Comparison of ENCODE assay signal across 8 cellular contexts in the genomic region with DNA sequence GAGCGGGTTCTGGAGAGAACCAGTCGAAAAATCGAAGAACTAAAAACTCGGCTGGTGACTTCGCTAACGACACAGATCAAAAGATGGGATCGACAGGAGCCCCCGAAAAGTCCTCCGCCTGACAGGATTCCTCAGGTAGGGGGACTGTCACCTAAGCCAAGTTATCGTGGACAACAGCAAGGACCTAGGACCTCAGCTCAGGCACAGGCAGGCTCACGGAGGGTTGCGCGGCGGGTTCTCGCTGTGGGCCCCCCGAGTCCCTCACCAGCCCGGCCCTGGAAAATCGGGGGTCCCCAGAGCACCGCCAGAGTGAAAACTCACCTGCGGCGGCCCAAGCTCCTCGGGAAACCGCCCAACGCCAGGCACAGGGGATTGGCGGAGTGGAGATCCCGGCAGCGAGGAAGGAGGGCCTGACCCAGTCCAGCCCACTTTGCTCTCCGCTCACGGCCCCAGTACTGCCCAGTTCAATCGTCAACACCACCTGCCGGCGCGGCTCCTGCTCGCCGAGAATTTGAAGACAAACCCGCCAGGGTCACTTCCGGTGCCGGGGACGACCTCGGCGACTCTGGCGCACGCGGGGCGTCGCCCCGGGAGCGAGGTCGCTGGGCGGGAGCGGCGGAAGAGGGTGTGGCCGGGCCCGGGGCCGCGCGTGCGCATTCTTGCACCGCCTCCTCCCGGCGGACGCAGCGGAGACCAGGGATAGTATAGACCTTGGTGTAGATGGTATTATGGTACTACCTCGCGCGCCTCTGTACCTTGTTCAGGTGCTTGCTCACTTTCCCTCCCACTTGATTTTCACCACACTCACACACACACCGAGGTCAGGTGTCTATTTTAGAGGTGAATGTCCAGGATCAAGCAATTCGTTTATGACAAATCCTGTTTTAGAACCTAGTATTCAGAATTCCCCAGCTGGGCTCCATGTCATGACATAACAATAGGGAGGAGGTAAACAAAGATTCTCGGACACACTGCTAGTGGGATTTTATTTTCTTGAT. TPM values are rescaled to one million over a fixed set of nuclear protein-coding genes. Genes with fewer than 3 reads are reported as not detected.
DNase-seq lines count a peak whose midpoint lies in the region; ATAC-seq and TF ChIP-seq lines count a peak whose summit lies in the region.

A gene (minus strand): TSS at position 567 of the 998 bp plus-strand sequence. CDS start 10,167 bp downstream, outside the sequence.

- WGBS in psoas muscle, 3 donors, result 0 to 1% (median 1%) methylated on average over 56 to 69 of the region's 69 CpGs
- under 1% methylated on average over 69 of the region's 69 CpGs for WGBS in urinary bladder

- H3K4me3 ChIP-seq in right atrium auricular region (peak within 1 kb of the TSS; percentile 92 to 94), psoas muscle (peak within 1 kb of the TSS; percentile 83), urinary bladder (ENCODE audit: low read depth, low read length) (peak within 1 kb of the TSS; percentile 90)

- DNase-seq in NCI-H1694 treated with DMSO at 0.1 percent for 48 hours (lab: John Stamatoyannopoulos, UW) (peak; percentile 75), T-helper 2 cell (peak; percentile 72 to 92 (median 82)), anterior cingulate cortex (lab: John Stamatoyannopoulos, UW) (peak in 57 of 58 donors; percentile 26 to 89 (median 78)), right atrium auricular region (ENCODE audit: low spot score) (peak; percentile 83), psoas muscle (peak; percentile 89 to 94)

- H3K27ac ChIP-seq in right atrium auricular region (peak within 1 kb of the TSS; percentile 86 to 88), psoas muscle (peak within 1 kb of the TSS; percentile 92), urinary bladder (ENCODE audit: low read depth) (peak within 1 kb of the TSS; percentile 65)

- no peaks in the 10 kb centered on the region for H3K9me3 ChIP-seq in right atrium auricular region
- no peaks in the 10 kb centered on the region for H3K9me3 ChIP-seq in psoas muscle

- H3K27me3 ChIP-seq in right atrium auricular region, result no peaks in the 10 kb centered on the region
- H3K27me3 ChIP-seq in psoas muscle (ENCODE audit: insufficient read depth in 3 of 3, low read length in 2 of 3), result no peaks in the 10 kb centered on the region

- H3K36me3 ChIP-seq in right atrium auricular region (no peaks in the 10 kb centered on the region), psoas muscle (ENCODE audit: insufficient read depth in 1 of 2, low read depth in 1 of 2) (no peaks in the 10 kb centered on the region), urinary bladder (ENCODE audit: insufficient read depth) (no peaks in the 10 kb centered on the region)

- ATAC-seq in GM18502 (IDR thresholded peaks at IDR 0.05; ENCODE audit: poor library complexity, unreplicated experiment) (peak; percentile 91), HG02938 (IDR thresholded peaks at IDR 0.05; ENCODE audit: unreplicated experiment) (peak; percentile 78), psoas muscle (peak; percentile 96 to 97 (median 96))

- peak in 1 of 2 donors; percentile 41 for TF ChIP-seq CTCF in right atrium auricular region (IDR thresholded peaks at IDR 0.05)
- TF ChIP-seq CTCF in psoas muscle (IDR thresholded peaks at IDR 0.05), result no peak

- peaks cover 0 to 9% of the 10 kb centered on the region in 2 donors for H3K4me1 ChIP-seq in right atrium auricular region
- peaks cover 14% of the 10 kb centered on the region for H3K4me1 ChIP-seq in psoas muscle
- no peaks in the 10 kb centered on the region for H3K4me1 ChIP-seq in urinary bladder (ENCODE audit: insufficient read depth)

- intact Hi-C loops in psoas muscle (cut with DNase I), result loop anchor here in 1 of 2 donors (5.0 kb wide), 3 partner anchors 34 to 81 kb away; a partner anchor contains a TSS

RNA-seq across cellular contexts. Expression of the gene that starts here (rescaled TPM):
- total RNA-seq in right atrium auricular region (10 to 100 TPM; 11.2 to 15.9 TPM), psoas muscle (10 to 100 TPM; 10.7 to 24.5 (median 16.4) TPM), urinary bladder (28.8 TPM)
- polyA plus RNA-seq in psoas muscle (10 to 100 TPM; 19.2 to 30.1 (median 29.1) TPM), urinary bladder (18.8 TPM)

Comparison
In these comparisons a context has a peak if more than half of its experiments do, and no peak if none do; other contexts are left out.
1. Peak in every context shown above with its lines: DNase-seq, ATAC-seq, H3K4me3 ChIP-seq and H3K27ac ChIP-seq.